11 cellular contexts compared by ENCODE assay signal in the genomic region with DNA sequence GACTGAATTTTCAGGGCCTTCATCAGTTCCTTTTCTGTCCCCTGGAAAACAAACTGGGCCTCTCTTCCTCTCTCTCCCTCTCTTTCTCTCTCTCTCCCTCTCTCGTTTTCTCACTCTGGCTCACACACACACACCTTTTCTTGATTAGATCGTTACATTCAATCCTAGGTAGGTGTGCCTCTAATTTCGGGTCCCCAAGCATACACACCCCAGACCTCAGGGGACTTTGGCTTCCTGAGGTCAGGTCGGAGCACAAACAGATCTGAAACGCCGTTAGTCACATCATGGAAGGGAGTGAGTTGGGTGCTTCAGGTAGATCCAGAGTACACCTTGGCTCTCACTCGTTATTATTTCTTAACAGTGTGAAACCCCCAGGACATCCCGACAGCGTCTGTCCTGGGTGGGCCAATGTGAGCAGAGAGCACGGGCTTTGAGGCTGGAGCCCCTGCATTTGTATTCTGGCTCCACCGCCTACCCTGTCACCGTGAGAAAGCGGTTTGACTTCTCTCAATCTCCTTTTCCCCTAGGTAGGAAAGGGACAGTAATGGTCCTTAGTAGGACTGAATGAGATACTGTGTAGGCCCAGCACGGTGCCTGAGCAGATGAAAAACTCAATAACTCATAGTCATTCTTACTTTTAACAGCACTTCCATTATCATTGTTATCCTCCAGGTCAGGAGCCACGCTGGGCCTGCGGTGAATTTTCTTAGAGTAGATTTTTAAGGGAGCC. TPM values are rescaled to one million over a fixed set of nuclear protein-coding genes. Genes with fewer than 3 reads are reported as not detected.
DNase-seq lines count a peak whose midpoint lies in the region; ATAC-seq, FAIRE-seq and TF ChIP-seq lines count a peak whose summit lies in the region.
"Had no signal": no experiment of that assay in that cellular context is flagged by ENCODE, and none has a peak within 500 bp of the region (broad histone marks: within the 10 kb centered on the region; RNA-seq: fewer than 3 reads in every experiment).

No MANE protein-coding gene starts in this region.

- H3K4me3 ChIP-seq in OCI-LY1 (ENCODE audit: low read depth, low read length, poor library complexity, severe bottlenecking), result peak overlapping the region; percentile 52
- H3K4me3 ChIP-seq in heart left ventricle, result no peak overlapping the region
- H3K4me3 ChIP-seq: ascending aorta had no signal

- H3K27me3 ChIP-seq in OCI-LY1 (ENCODE audit: insufficient read depth, low read length) (no peaks in the 10 kb centered on the region), heart left ventricle (no peaks in the 10 kb centered on the region)
- H3K27me3 ChIP-seq: ascending aorta had no signal

- peak overlapping the region; percentile 97 to 100 (median 99) for H3K27ac Mint-ChIP-seq in naive B cell

- peak overlapping the region; percentile 66 for H3K4me2 ChIP-seq in OCI-LY1 (ENCODE audit: low read length)

- H3F3A ChIP-seq in OCI-LY1 (ENCODE audit: insufficient read depth, low read length), result peaks cover 26% of the 10 kb centered on the region; the same call in 1 of the 2 replicates

- H3K9me3 ChIP-seq in OCI-LY1 (ENCODE audit: low read length) (no peaks in the 10 kb centered on the region), heart left ventricle (no peaks in the 10 kb centered on the region)
- H3K9me3 ChIP-seq: ascending aorta had no signal

- intact Hi-C loops in heart left ventricle (cut with DNase I), result loop anchor here in 1 of 10 donors (5.0 kb wide), 1 partner anchor 119 kb away; a partner anchor contains a TSS

- H3K4me1 ChIP-seq in OCI-LY1 (ENCODE audit: insufficient read depth, low read length, severe bottlenecking), result peaks cover 100% of the 10 kb centered on the region
- peaks cover 0 to 27% (median 14%) of the 10 kb centered on the region in 12 donors for H3K4me1 ChIP-seq in heart left ventricle

- H3K9me3 Mint-ChIP-seq in naive B cell, result no peaks in the 10 kb centered on the region
- H3K9me3 Mint-ChIP-seq: neural crest cell had no signal

- 0 out of 2 replicates have a peak, but pooled peaks have one; percentile 34 for TF ChIP-seq POLR2A in GM12892 (IDR thresholded peaks at IDR 0.05; ENCODE audit: low read depth, low read length)
- no peak for TF ChIP-seq POLR2A in heart left ventricle (IDR thresholded peaks at IDR 0.05)

- H3K36me3 ChIP-seq in OCI-LY1 (ENCODE audit: insufficient read depth, low read length), result no peaks in the 10 kb centered on the region
- H3K36me3 ChIP-seq in heart left ventricle, result no peaks in the 10 kb centered on the region
- H3K36me3 ChIP-seq: ascending aorta had no signal

- H3K27ac ChIP-seq in OCI-LY1 (ENCODE audit: low read depth, low read length, poor library complexity, severe bottlenecking), result peak overlapping the region; percentile 98
- peak overlapping the region in 1 of 12 donors; percentile 78 for H3K27ac ChIP-seq in heart left ventricle

- 86 to 95% (median 90%) methylated on average over 16 of the region's 16 CpGs for WGBS in heart left ventricle, 4 donors

- TF ChIP-seq CTCF in OCI-LY1 (IDR thresholded peaks at IDR 0.05; ENCODE audit: low read length) (no peak), heart left ventricle (IDR thresholded peaks at IDR 0.05) (no peak)

- H2AFZ ChIP-seq in OCI-LY1 (ENCODE audit: low read length), result no peak overlapping the region

- no peaks in the 10 kb centered on the region for H3K27me3 Mint-ChIP-seq in naive B cell

- H3K9ac ChIP-seq in OCI-LY1 (ENCODE audit: low read length), result peak overlapping the region; percentile 79

- H4K20me1 ChIP-seq in OCI-LY1 (ENCODE audit: insufficient read depth, low read length), result no peaks in the 10 kb centered on the region

- H3K9me2 ChIP-seq in OCI-LY1 (ENCODE audit: low read depth, low read length), result no peaks in the 10 kb centered on the region

- peak; percentile 11 for ATAC-seq in GM21526 (IDR thresholded peaks at IDR 0.05; ENCODE audit: low FRiP score, unreplicated experiment)
- no peak for ATAC-seq in naive B cell (ENCODE audit: low read depth in 2 of 2)
- ATAC-seq in GM21619 (IDR thresholded peaks at IDR 0.05; ENCODE audit: unreplicated experiment), result no peak
- ATAC-seq in activated CD4-positive, CD25-positive, alpha-beta regulatory T cell treated with anti-CD3 and anti-CD28 coated beads, Interleukin-2, amount 50 U/mL, for 24 hours, result no peak
- ATAC-seq in heart left ventricle, result no peak

- no peaks in the 10 kb centered on the region for H3K36me3 Mint-ChIP-seq in naive B cell

- H3K4me1 Mint-ChIP-seq in naive B cell, result peaks cover 93 to 97% (median 94%) of the 10 kb centered on the region in 3 donors

- DNase-seq in GM12892 (ENCODE audit: insufficient read length), result no peak
- no peak for DNase-seq in naive B cell
- no peak for DNase-seq in heart left ventricle
- DNase-seq in retina, result no peak
- DNase-seq: trophoblast cell had no signal

- FAIRE-seq in GM12892 (lab: Jason Lieb, UNC), result no peak

- no peaks in the 10 kb centered on the region for H3K79me2 ChIP-seq in OCI-LY1 (ENCODE audit: insufficient read depth, low read length)

- H3K4me3 Mint-ChIP-seq in naive B cell, result peak overlapping the region; percentile 37 to 90 (median 84)
- H3K4me3 Mint-ChIP-seq: neural crest cell had no signal

RNA-seq across cellular contexts. Expression of a gene that starts 37.3 kb away (rescaled TPM):
- 151 TPM for polyA plus RNA-seq in GM12892 (2012; ENCODE audit: missing spikeins)
- polyA plus RNA-seq in naive B cell (ENCODE audit: low read depth in 6 of 6), result 100 to 1,000 TPM in 2 of 6 donors, 10 to 100 TPM in 4; 63.6 to 114 (median 89.3) TPM
- total RNA-seq in heart left ventricle, result 1 to 10 TPM in 1 of 9 donors, under 1 TPM in 2, not detected in 6; 0.20 to 1.3 (median 0.28) TPM
- polyA plus RNA-seq in heart left ventricle, result under 1 TPM in 1 of 2 donors, not detected in 1; 0.07 TPM
- total RNA-seq: neural crest cell had no signal

Comparison
In these comparisons a context has a peak if more than half of its experiments do, and no peak if none do; other contexts are left out.
1. RNA of a gene that starts 37.3 kb away (polyA plus RNA-seq): 63.6 to 114 TPM in naive B cell; 0.07 TPM in heart left ventricle; every median in the first group is over 10 times any median in the second.